Comparison of ENCODE assay signal across 9 cellular contexts in the genomic region with DNA sequence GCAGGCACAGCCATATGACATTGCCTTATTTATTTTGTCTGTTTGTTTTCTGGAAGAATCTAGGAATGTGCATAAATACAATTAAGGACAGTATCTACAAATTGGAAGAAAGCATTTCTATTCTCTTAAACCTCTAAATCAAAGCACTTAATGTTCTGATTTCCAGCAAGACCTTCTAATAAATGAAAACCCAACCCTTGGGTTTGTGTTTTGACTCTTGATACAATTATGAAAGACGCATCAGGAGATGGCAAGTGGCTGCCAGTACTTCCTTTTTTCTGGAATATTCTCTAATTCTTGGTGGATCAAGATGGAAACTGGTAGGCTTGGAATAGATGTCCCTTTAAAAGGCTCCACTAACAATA. TPM values are rescaled to one million over a fixed set of nuclear protein-coding genes. Genes with fewer than 3 reads are reported as not detected.
DNase-seq lines count a peak whose midpoint lies in the region; ATAC-seq and TF ChIP-seq lines count a peak whose summit lies in the region.
"Had no signal": no experiment of that assay in that cellular context is flagged by ENCODE, and none has a peak within 500 bp of the region (broad histone marks: within the 10 kb centered on the region; RNA-seq: fewer than 3 reads in every experiment).

No MANE protein-coding gene starts in this region.

- no peak overlapping the region for H3K27ac ChIP-seq in SJSA1
- H3K27ac ChIP-seq: neutrophil had no signal

- no peaks in the 10 kb centered on the region for H3K9me3 ChIP-seq in Caco-2
- no peaks in the 10 kb centered on the region for H3K9me3 ChIP-seq in SJSA1 (replicated peaks)
- H3K9me3 ChIP-seq: neutrophil had no signal

- ATAC-seq in HG03571 (IDR thresholded peaks at IDR 0.05; ENCODE audit: unreplicated experiment) = no peak
- ATAC-seq in HG02798 (IDR thresholded peaks at IDR 0.05; ENCODE audit: poor library complexity, unreplicated experiment) = no peak

- TF ChIP-seq CTCF in Caco-2 (IDR thresholded peaks at IDR 0.05; ENCODE audit: insufficient read depth in 1 of 2, low read depth in 1 of 2, low read length in 1 of 2, severe bottlenecking in 1 of 2, unreplicated experiment in 1 of 2) = no peak
- no peak for TF ChIP-seq CTCF in fibroblast of pulmonary artery (IDR thresholded peaks at IDR 0.05; ENCODE audit: low read length, missing control alignments)
- no peak for TF ChIP-seq CTCF in retinal pigment epithelial cell (conservative IDR thresholded peaks at IDR 0.05; ENCODE audit: low read depth, low read length)

- peaks cover 7% of the 10 kb centered on the region for H3K4me1 Mint-ChIP-seq in Caco-2 (ENCODE audit: low read depth, unreplicated experiment)

- H3K9me3 Mint-ChIP-seq in Caco-2 (ENCODE audit: unreplicated experiment) = no peaks in the 10 kb centered on the region

- CTCF ChIA-PET in Caco-2 (lab: Charles Lee) = interaction anchor here (0.6 to 1.0 kb wide), 2 partner anchors 83 to 104 kb away, joined by 3 read pairs; no protein-coding TSS in a partner anchor

- H3K4me3 Mint-ChIP-seq in Caco-2 (ENCODE audit: unreplicated experiment) = peak overlapping the region; percentile 87

- POLR2A ChIA-PET in Caco-2 (lab: Charles Lee) = interaction anchor here (0.6 kb wide), 1 partner anchor 51 kb away, joined by 3 read pairs; the partner anchor contains the start of gene MSMO1

- H3K4me1 ChIP-seq in Caco-2 (peaks cover 5% of the 10 kb centered on the region), SJSA1 (replicated peaks) (peaks cover 10% of the 10 kb centered on the region)

- H3K27me3 Mint-ChIP-seq in Caco-2 (ENCODE audit: insufficient read depth, unreplicated experiment) = peaks cover 19% of the 10 kb centered on the region

- no peak for DNase-seq in Caco-2
- DNase-seq in SJSA1 (ENCODE audit: low read depth in 1 of 2, low spot score in 2 of 2) = no peak
- DNase-seq in fibroblast of pulmonary artery (ENCODE audit: low read depth) = no peak
- no peak for DNase-seq in retinal pigment epithelial cell (ENCODE audit: low read depth)
- no peak for DNase-seq in cortex of kidney (lab: John Stamatoyannopoulos, UW)
- DNase-seq in activated gamma-delta T cell (lab: John Stamatoyannopoulos, UW) = no peak

- BruUV-seq in Caco-2 (replicated peaks; lab: Mats Ljungman, UMichigan) = no TSS peak

- H3K4me3 ChIP-seq in Caco-2 (ENCODE audit: low read depth, low read length) = peak overlapping the region; percentile 37
- peak overlapping the region; percentile 40 for H3K4me3 ChIP-seq in SJSA1
- H3K4me3 ChIP-seq in fibroblast of pulmonary artery (replicated peaks; ENCODE audit: low read depth, low read length) = peak overlapping the region; percentile 57
- H3K4me3 ChIP-seq in retinal pigment epithelial cell (ENCODE audit: low read length) = peak overlapping the region; percentile 69

- H3K27ac Mint-ChIP-seq in Caco-2 (ENCODE audit: unreplicated experiment) = no peak overlapping the region

- intact Hi-C loops in Caco-2 (cut with micrococcal nuclease; ENCODE audit: unreplicated experiment) = loop anchor here (2.0 kb wide), 1 partner anchor 22 kb away; no protein-coding TSS in a partner anchor

- no peaks in the 10 kb centered on the region for H3K36me3 ChIP-seq in Caco-2 (ENCODE audit: control insufficient read depth, insufficient read depth, low read length)
- H3K36me3 ChIP-seq in SJSA1 = no peaks in the 10 kb centered on the region
- H3K36me3 ChIP-seq: neutrophil had no signal

- H3K27me3 ChIP-seq in Caco-2 (replicated peaks; ENCODE audit: control insufficient read depth, insufficient read depth, low read length) (no peaks in the 10 kb centered on the region), SJSA1 (replicated peaks) (peaks cover 11% of the 10 kb centered on the region)

- H3K36me3 Mint-ChIP-seq in Caco-2 (ENCODE audit: insufficient read depth, unreplicated experiment) = no peaks in the 10 kb centered on the region

RNA-seq across cellular contexts. Expression of gene CPE, which starts 0.4 kb away (rescaled TPM):
- total RNA-seq in Caco-2 (2022) = 4.6 and 5.9 TPM in 2 replicates
- 15.2 and 21.6 TPM in 2 replicates for total RNA-seq in SJSA1 (2014; rRNA removed; shearing (Covaris generic))

RNA-seq across cellular contexts. Expression of gene MSMO1, which starts 50.9 kb away (rescaled TPM):
- 80.5 and 91.1 TPM in 2 replicates for total RNA-seq in Caco-2 (2022)
- 25.9 and 30.5 TPM in 2 replicates for total RNA-seq in SJSA1 (2014; rRNA removed; shearing (Covaris generic))
